ENCODE assay signal across 15 cellular contexts in the genomic region with DNA sequence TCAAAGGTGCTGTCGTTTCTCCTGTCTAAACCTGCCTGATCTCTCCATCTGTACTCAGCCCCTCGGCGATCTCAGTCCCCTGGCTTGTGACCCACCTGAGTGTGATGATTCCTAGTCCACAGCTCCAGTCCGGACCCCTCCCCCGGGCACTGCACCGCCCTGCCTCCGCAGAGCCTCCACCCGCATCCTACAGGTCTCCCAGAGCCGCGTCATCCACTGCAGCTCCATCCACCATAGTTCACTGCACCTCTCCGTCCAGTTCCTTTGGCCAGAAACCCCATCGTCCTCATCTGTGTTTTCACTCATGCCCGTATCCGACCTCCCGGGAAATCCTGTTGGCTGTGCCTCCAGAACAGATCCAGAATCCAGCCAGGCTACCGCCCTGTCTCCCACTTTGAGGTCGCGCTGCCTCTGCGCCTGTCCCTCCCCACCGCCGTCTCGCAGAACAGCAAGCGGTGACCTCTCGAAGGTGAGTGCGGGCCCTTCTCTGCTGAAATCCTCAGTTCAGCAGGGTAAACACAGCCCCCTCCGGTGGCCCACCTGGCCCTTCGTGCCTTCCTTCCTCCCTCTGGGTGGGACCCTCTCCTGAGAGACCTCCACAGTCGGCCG. TPM values are rescaled to one million over a fixed set of nuclear protein-coding genes. Genes with fewer than 3 reads are reported as not detected.
A peak's percentile ranks its signal among the peaks of the same experiment; 100 is the strongest.
DNase-seq lines count a peak whose midpoint lies in the region; ATAC-seq, FAIRE-seq and TF ChIP-seq lines count a peak whose summit lies in the region.
"Had no signal": no experiment of that assay in that cellular context is flagged by ENCODE, and none has a peak within 500 bp of the region (broad histone marks: within the 10 kb centered on the region; RNA-seq: fewer than 3 reads in every experiment).

No MANE protein-coding gene starts in this region.

- peaks cover 2% of the 10 kb centered on the region for H3K36me3 ChIP-seq in Caco-2 (ENCODE audit: control insufficient read depth, insufficient read depth, low read length)
- H3K36me3 ChIP-seq in GM23338 (ENCODE audit: insufficient read depth) = no peaks in the 10 kb centered on the region
- H3K36me3 ChIP-seq in HepG2 (replicated peaks in 1 of 2; ENCODE audit: control insufficient read depth in 1 of 2, insufficient read depth in 2 of 2, low read length in 2 of 2) = peaks cover 0 to 4% of the 10 kb centered on the region in 2 experiments; a peak in 2 of 5 replicates
- H3K36me3 ChIP-seq in sigmoid colon = no peaks in the 10 kb centered on the region

- TF ChIP-seq EP300 in HepG2 (IDR thresholded peaks at IDR 0.05; ENCODE audit: low read depth in 2 of 2, low read length in 2 of 2) = no peak
- TF ChIP-seq EP300 in HepG2 (CRISPR knock-in tag; IDR thresholded peaks at IDR 0.05; ENCODE audit: borderline replicate concordance) = no peak
- no peak for TF ChIP-seq EP300 in sigmoid colon (IDR thresholded peaks at IDR 0.05)

- H3K27me3 ChIP-seq in Caco-2 (replicated peaks; ENCODE audit: control insufficient read depth, insufficient read depth, low read length) (no peaks in the 10 kb centered on the region), GM23338 (ENCODE audit: insufficient read depth) (no peaks in the 10 kb centered on the region), HepG2 (ENCODE audit: control insufficient read depth in 1 of 2, insufficient read depth in 2 of 2, low read length in 2 of 2) (no peaks in the 10 kb centered on the region), sigmoid colon (peaks cover 0 to 37% (median 0%) of the 10 kb centered on the region in 3 donors)

- H3K27ac ChIP-seq in GM23338 (ENCODE audit: low read depth) (no peak overlapping the region), HepG2 (ENCODE audit: extremely low read length, insufficient read depth, low read length) (peak overlapping the region; percentile 66), sigmoid colon (no peak overlapping the region)
- H3K27ac ChIP-seq: A549 had no signal

- BruUV-seq in Caco-2 (replicated peaks; lab: Mats Ljungman, UMichigan) = no TSS peak
- BruUV-seq in HepG2 (replicated peaks; lab: Mats Ljungman, UMichigan) = no TSS peak

- H3K4me1 ChIP-seq in Caco-2 (peaks cover 11% of the 10 kb centered on the region), GM23338 (ENCODE audit: insufficient read depth) (peaks cover 4% of the 10 kb centered on the region; the same call in 1 of the 2 replicates), HepG2 (ENCODE audit: insufficient read depth, low read length) (peaks cover 44% of the 10 kb centered on the region), sigmoid colon (no peaks in the 10 kb centered on the region)
- H3K4me1 ChIP-seq: A549 had no signal

- DNase-seq in Caco-2 (no peak), GM23338 (ENCODE audit: low spot score) (no peak), HepG2 (ENCODE audit: low spot score) (no peak), sigmoid colon (peak; percentile 50), dermis blood vessel endothelial cell (no peak), NCI-H2227 treated with DMSO at 0.1 percent for 48 hours (lab: John Stamatoyannopoulos, UW) (no peak)
- DNase-seq: CD8-positive, alpha-beta T cell; COR-L47; DMS53; GF-D8 had no signal

- POLR2A ChIA-PET in Caco-2 (lab: Charles Lee) (no interaction called here), HepG2 (lab: Yijun Ruan, JAX) (no interaction called here)

- no peak overlapping the region for H3K9ac ChIP-seq in HepG2 (ENCODE audit: insufficient read depth, low read depth, low read length)

- H3K27me3 Mint-ChIP-seq in Caco-2 (ENCODE audit: insufficient read depth, unreplicated experiment) (no peaks in the 10 kb centered on the region), GM23338 (ENCODE audit: insufficient read depth, low read depth, poor library complexity) (peaks cover 5% of the 10 kb centered on the region)

- H3K9me3 ChIP-seq in Caco-2 = no peaks in the 10 kb centered on the region
- H3K9me3 ChIP-seq in HepG2 (ENCODE audit: low read length) = no peaks in the 10 kb centered on the region
- no peaks in the 10 kb centered on the region for H3K9me3 ChIP-seq in sigmoid colon
- H3K9me3 ChIP-seq: A549 had no signal

- TF ChIP-seq RAD21 in HepG2 (CRISPR knock-in tag; IDR thresholded peaks at IDR 0.05) = no peak

- TF ChIP-seq POLR2A in HepG2 (IDR thresholded peaks at IDR 0.05; ENCODE audit: insufficient read depth in 1 of 2, low read depth in 2 of 2, low read length in 2 of 2) = no peak
- no peak for TF ChIP-seq POLR2A in sigmoid colon (IDR thresholded peaks at IDR 0.05)

- peaks cover 19% of the 10 kb centered on the region for H3K4me1 Mint-ChIP-seq in Caco-2 (ENCODE audit: low read depth, unreplicated experiment)
- H3K4me1 Mint-ChIP-seq in GM23338 = peaks cover 24% of the 10 kb centered on the region
- H3K4me1 Mint-ChIP-seq: CD14-positive monocyte had no signal

- H3K4me2 ChIP-seq in GM23338 (no peak overlapping the region), HepG2 (ENCODE audit: low read depth, low read length) (0 out of 2 replicates have a peak overlapping the region, but pooled peaks have one; percentile 52)
- H3K4me2 ChIP-seq: A549 had no signal

- intact Hi-C loops in Caco-2 (cut with micrococcal nuclease; ENCODE audit: unreplicated experiment) = no loop called here
- intact Hi-C loops in HepG2 (cut with micrococcal nuclease; ENCODE audit: unreplicated experiment) = no loop called here
- intact Hi-C loops in sigmoid colon (cut with DNase I) = no loop called here

- ATAC-seq in GM23338 = peak; percentile 25; the same call in 2 of the 3 replicates
- ATAC-seq in HepG2 = peak; percentile 41
- ATAC-seq: A549; CD8-positive, alpha-beta T cell; HCT116 had no signal

- H3K9me2 ChIP-seq in GM23338 (ENCODE audit: insufficient read depth) = no peaks in the 10 kb centered on the region

- no peak for FAIRE-seq in HepG2 (lab: Jason Lieb, UNC)
- FAIRE-seq: A549, GM19239 had no signal

- peak overlapping the region; percentile 13 for H3K27ac Mint-ChIP-seq in Caco-2 (ENCODE audit: unreplicated experiment)
- H3K27ac Mint-ChIP-seq in GM23338 = 0 out of 2 replicates have a peak overlapping the region, but pooled peaks have one; percentile 33
- H3K27ac Mint-ChIP-seq: CD8-positive, alpha-beta T cell; IgD-negative memory B cell had no signal

- H3K79me2 ChIP-seq in GM23338 (replicated peaks; ENCODE audit: insufficient read depth) (no peaks in the 10 kb centered on the region), HepG2 (ENCODE audit: insufficient read depth, low read length) (no peaks in the 10 kb centered on the region)

- H4K20me1 ChIP-seq in GM23338 (replicated peaks; ENCODE audit: insufficient read depth) (no peaks in the 10 kb centered on the region), HepG2 (ENCODE audit: insufficient read depth, low read length) (no peaks in the 10 kb centered on the region)

- H2AFZ ChIP-seq in GM23338 (no peak overlapping the region), HepG2 (ENCODE audit: low read length) (no peak overlapping the region)

- TF ChIP-seq CTCF in Caco-2 (IDR thresholded peaks at IDR 0.05; ENCODE audit: insufficient read depth in 1 of 2, low read depth in 1 of 2, low read length in 1 of 2, severe bottlenecking in 1 of 2, unreplicated experiment in 1 of 2) (no peak), GM23338 (conservative IDR thresholded peaks at IDR 0.05; ENCODE audit: low read depth in 2 of 2) (peak in 1 of 2 experiments; percentile 11; a peak in 1 of 4 replicates), HepG2 (CRISPR knock-in tag; IDR thresholded peaks at IDR 0.05) (no peak), sigmoid colon (IDR thresholded peaks at IDR 0.05) (no peak)

- 94% methylated on average over 29 of the region's 29 CpGs for WGBS in HepG2 (ENCODE audit: low lambda C conversion rate)
- 94 to 95% methylated on average over 29 of the region's 29 CpGs for WGBS in sigmoid colon, 2 donors

- in situ Hi-C loops in HepG2 (cut with HindIII; ENCODE audit: extremely low pct_ligation_motif_present, low pct_unique_long_range_greater_than_20kb) = no loop called here

- no peak overlapping the region for H3K4me3 Mint-ChIP-seq in Caco-2 (ENCODE audit: unreplicated experiment)
- no peak overlapping the region for H3K4me3 Mint-ChIP-seq in GM23338
- H3K4me3 Mint-ChIP-seq: CD14-positive monocyte; CD8-positive, alpha-beta T cell had no signal

- no peaks in the 10 kb centered on the region for H3F3A ChIP-seq in GM23338 (replicated peaks; ENCODE audit: low read depth)

- H3K9me3 Mint-ChIP-seq in Caco-2 (ENCODE audit: unreplicated experiment) = no peaks in the 10 kb centered on the region
- H3K9me3 Mint-ChIP-seq in GM23338 = no peaks in the 10 kb centered on the region
- H3K9me3 Mint-ChIP-seq: CD8-positive, alpha-beta T cell; IgD-negative memory B cell had no signal

- CTCF ChIA-PET in Caco-2 (lab: Charles Lee) (interaction anchor here (0.6 kb wide), 1 partner anchor 42 kb away, joined by 3 read pairs; no protein-coding TSS in a partner anchor), HepG2 (lab: Yijun Ruan, JAX; ENCODE audit: low intra/inter-chr PET ratio, low total read pairs) (no interaction called here)

- peaks cover 4% of the 10 kb centered on the region for H3K36me3 Mint-ChIP-seq in Caco-2 (ENCODE audit: insufficient read depth, unreplicated experiment)
- peaks cover 3% of the 10 kb centered on the region; the same call in 2 of the 3 replicates for H3K36me3 Mint-ChIP-seq in GM23338 (ENCODE audit: low read depth)
- H3K36me3 Mint-ChIP-seq: CD14-positive monocyte; CD8-positive, alpha-beta T cell had no signal

- H3K4me3 ChIP-seq in Caco-2 (ENCODE audit: low read depth, low read length) (no peak overlapping the region), GM23338 (no peak overlapping the region), HepG2 (replicated peaks in 1 of 3; ENCODE audit: insufficient read depth in 1 of 3, low read depth in 2 of 3, low read length in 3 of 3) (no peak overlapping the region), sigmoid colon (no peak overlapping the region)
- H3K4me3 ChIP-seq: A549 had no signal

RNA-seq across cellular contexts. Expression of gene MCF2L, which starts 51.9 kb away (rescaled TPM):
- total RNA-seq in Caco-2 (2022) = 22.1 and 24.4 TPM in 2 replicates
- 22.9 and 25.6 TPM in 2 replicates for total RNA-seq in GM23338 (2014; rRNA removed; shearing (Covaris generic))
- 4.8 and 7.4 TPM in 2 replicates for polyA plus RNA-seq in GM23338 (2016; fragmentation: Nextera tagmentation; extraction: Ambion mirVana)
- 13.7 and 19.4 TPM in 2 replicates for total RNA-seq in HepG2 (2016; rRNA removed; fragmentation: Illumina TruSeq; extraction: Trizol)
- total RNA-seq in HepG2 (2016; cell fraction: cytosol; rRNA removed; fragmentation: Illumina TruSeq; extraction: Trizol; ENCODE audit: low read depth) = 2.3 and 3.4 TPM in 2 replicates
- total RNA-seq in HepG2 (2016; cell fraction: insoluble cytoplasmic fraction; rRNA removed; fragmentation: Illumina TruSeq; extraction: Trizol) = 10.9 and 20.3 TPM in 2 replicates
- total RNA-seq in HepG2 (2016; cell fraction: membrane; rRNA removed; fragmentation: Illumina TruSeq; extraction: Trizol) = 5.5 and 5.6 TPM in 2 replicates
- 24.6 and 25.3 TPM in 2 replicates for total RNA-seq in HepG2 (2016; cell fraction: nucleus; rRNA removed; fragmentation: Illumina TruSeq; extraction: Trizol)
- 28.4 and 33.6 TPM in 2 replicates for polyA plus RNA-seq in HepG2 (2011; rRNA removed)
- polyA plus RNA-seq in HepG2 (2011; cell fraction: cytosol; rRNA removed) = 13.6 and 15.2 TPM in 2 replicates
- 196 and 262 TPM in 2 replicates for polyA plus RNA-seq in HepG2 (2011; cell fraction: nucleus; rRNA removed)
- polyA plus RNA-seq in HepG2 (2012) = 26.3 and 28.9 TPM in 2 replicates
- polyA plus RNA-seq in HepG2 (2016; cell fraction: cytosol; fragmentation: Illumina TruSeq; extraction: Trizol; ENCODE audit: low read depth) = 1.1 and 1.3 TPM in 2 replicates
- polyA plus RNA-seq in HepG2 (2016; cell fraction: insoluble cytoplasmic fraction; fragmentation: Illumina TruSeq; extraction: Trizol; ENCODE audit: low read depth) = 10.3 and 10.5 TPM in 2 replicates
- 1.6 and 2.4 TPM in 2 replicates for polyA plus RNA-seq in HepG2 (2016; cell fraction: membrane; fragmentation: Illumina TruSeq; extraction: Trizol; ENCODE audit: low read depth)
- polyA plus RNA-seq in HepG2 (2016; cell fraction: nucleus; fragmentation: Illumina TruSeq; extraction: Trizol; ENCODE audit: insufficient read depth, low read depth) = 57.7 and 66.1 TPM in 2 replicates
- 39.0 and 75.0 TPM in 2 replicates for polyA minus RNA-seq in HepG2 (2011; rRNA and poly(A)+ RNA removed; ENCODE audit: low replicate concordance)
- 16.7 and 21.1 TPM in 2 replicates for polyA minus RNA-seq in HepG2 (2011; cell fraction: cytosol; rRNA and poly(A)+ RNA removed)
- polyA minus RNA-seq in HepG2 (2011; cell fraction: nucleus; rRNA and poly(A)+ RNA removed) = 89.5 and 90.6 TPM in 2 replicates
- total RNA-seq in sigmoid colon = 10 to 100 TPM in 3 of 4 donors, 1 to 10 TPM in 1; 7.5 to 20.2 (median 13.0) TPM
- 10 to 100 TPM; 43.5 to 59.9 (median 51.1) TPM for polyA plus RNA-seq in sigmoid colon
- 7.8 and 51.4 TPM in 2 replicates for total RNA-seq in dermis blood vessel endothelial cell
- polyA plus RNA-seq: CD14-positive monocyte had no signal
